14 cellular contexts compared by ENCODE assay signal in genomic region chr11:2528301-2529050, GRCh38.
DNase-seq lines count a peak whose midpoint lies in the region; ATAC-seq and TF ChIP-seq lines count a peak whose summit lies in the region.
"Had no signal": no experiment of that assay in that cellular context is flagged by ENCODE, and none has a peak within 500 bp of the region (broad histone marks: within the 10 kb centered on the region; RNA-seq: fewer than 3 reads in every experiment).

No MANE protein-coding gene starts in this region.

- H3K4me3 ChIP-seq in heart left ventricle (no peak overlapping the region), heart right ventricle (no peak overlapping the region), coronary artery (no peak overlapping the region), mucosa of descending colon (no peak overlapping the region), uterus (no peak overlapping the region), SK-N-SH (ENCODE audit: low read depth in 2 of 2, low read length in 1 of 2) (no peak overlapping the region), Karpas-422 (ENCODE audit: low read length) (no peak overlapping the region)
- H3K4me3 ChIP-seq: lung, neural progenitor cell, SK-N-MC, stomach had no signal

- DNase-seq in heart left ventricle (peak in 4 of 5 donors; percentile 15 to 26 (median 18)), heart right ventricle (no peak), coronary artery (ENCODE audit: low spot score) (peak; percentile 71), mucosa of descending colon (peak; percentile 44 to 56 (median 49)), uterus (peak; percentile 6 to 13), SK-N-SH (no peak), Karpas-422 (no peak)
- DNase-seq: DMS53, stomach had no signal

- H3K79me2 ChIP-seq in SK-N-SH (ENCODE audit: insufficient read depth) (no peaks in the 10 kb centered on the region), Karpas-422 (ENCODE audit: low read length) (no peaks in the 10 kb centered on the region)

- H3K27me3 ChIP-seq in heart left ventricle (no peaks in the 10 kb centered on the region), heart right ventricle (no peaks in the 10 kb centered on the region), uterus (no peaks in the 10 kb centered on the region), SK-N-SH (ENCODE audit: insufficient read depth) (no peaks in the 10 kb centered on the region), Karpas-422 (ENCODE audit: low read length) (no peaks in the 10 kb centered on the region)

- no peaks in the 10 kb centered on the region for H3K36me3 ChIP-seq in heart left ventricle
- H3K36me3 ChIP-seq in heart right ventricle, result peaks cover 0 to 12% (median 0%) of the 10 kb centered on the region in 9 donors
- no peaks in the 10 kb centered on the region for H3K36me3 ChIP-seq in mucosa of descending colon (ENCODE audit: low read depth)
- H3K36me3 ChIP-seq in uterus, result no peaks in the 10 kb centered on the region
- no peaks in the 10 kb centered on the region for H3K36me3 ChIP-seq in SK-N-SH (replicated peaks in 1 of 2; ENCODE audit: control insufficient read depth in 1 of 2, insufficient read depth in 2 of 2, low read length in 1 of 2)
- no peaks in the 10 kb centered on the region for H3K36me3 ChIP-seq in Karpas-422 (ENCODE audit: insufficient read depth, low read length)
- H3K36me3 ChIP-seq: neural progenitor cell had no signal

- H3K9me3 ChIP-seq in heart left ventricle (no peaks in the 10 kb centered on the region), heart right ventricle (no peaks in the 10 kb centered on the region), mucosa of descending colon (no peaks in the 10 kb centered on the region), uterus (no peaks in the 10 kb centered on the region), SK-N-SH (no peaks in the 10 kb centered on the region), Karpas-422 (ENCODE audit: low read length) (no peaks in the 10 kb centered on the region)
- H3K9me3 ChIP-seq: stomach had no signal

- H4K20me1 ChIP-seq in SK-N-SH (ENCODE audit: insufficient read depth), result no peaks in the 10 kb centered on the region
- no peaks in the 10 kb centered on the region for H4K20me1 ChIP-seq in Karpas-422 (ENCODE audit: insufficient read depth, low read depth, low read length)

- TF ChIP-seq RAD21 in SK-N-SH (IDR thresholded peaks at IDR 0.05; ENCODE audit: low read length), result no peak

- H3K9ac ChIP-seq in SK-N-SH (no peak overlapping the region), Karpas-422 (ENCODE audit: low read length) (no peak overlapping the region)
- H3K9ac ChIP-seq: neural progenitor cell had no signal

- H2AFZ ChIP-seq in SK-N-SH (ENCODE audit: low read depth), result no peak overlapping the region
- H2AFZ ChIP-seq in Karpas-422 (ENCODE audit: low read length), result no peak overlapping the region
- H2AFZ ChIP-seq: neural progenitor cell had no signal

- no peak overlapping the region for H3K4me2 ChIP-seq in SK-N-SH
- H3K4me2 ChIP-seq in Karpas-422 (ENCODE audit: low read depth, low read length, poor library complexity, severe bottlenecking), result no peak overlapping the region
- H3K4me2 ChIP-seq: neural progenitor cell had no signal

- TF ChIP-seq EP300 in SK-N-SH (IDR thresholded peaks at IDR 0.05; ENCODE audit: borderline replicate concordance in 1 of 2, low read depth in 1 of 2, low read length in 1 of 2), result no peak

- TF ChIP-seq CTCF in heart left ventricle (IDR thresholded peaks at IDR 0.05), result no peak
- no peak for TF ChIP-seq CTCF in heart right ventricle (IDR thresholded peaks at IDR 0.05)
- no peak for TF ChIP-seq CTCF in coronary artery (IDR thresholded peaks at IDR 0.05)
- no peak for TF ChIP-seq CTCF in mucosa of descending colon (IDR thresholded peaks at IDR 0.05)
- TF ChIP-seq CTCF in uterus (IDR thresholded peaks at IDR 0.05), result no peak
- TF ChIP-seq CTCF in SK-N-SH (IDR thresholded peaks at IDR 0.05), result no peak

- CTCF ChIA-PET in SK-N-SH (lab: Yijun Ruan, JAX), result interaction anchor here (1.1 to 14.0 kb wide), 7 partner anchors 10 to 365 kb away, joined by 3 to 461 read pairs (median 5); no protein-coding TSS in a partner anchor

- intact Hi-C loops in heart left ventricle (cut with DNase I), result loop anchor here in 5 of 10 donors (1.0 to 10.0 kb wide), 5 partner anchors 86 to 344 kb away; partner anchors contain the start of genes C11orf21 (in 1 of the 5), TRPM5 (in 1 of the 5) and TSPAN32 (in 1 of the 5)
- intact Hi-C loops in heart right ventricle (cut with DNase I), result loop anchor here in 7 of 10 donors (10.0 kb wide), 3 partner anchors 224 to 334 kb away; partner anchors contain the start of genes C11orf21 (in 5 of the 7) and TSPAN32 (in 5 of the 7)
- intact Hi-C loops in mucosa of descending colon (cut with DNase I, micrococcal nuclease), result no loop called here
- intact Hi-C loops in uterus (cut with DNase I; ENCODE audit: low total_unique reads), result no loop called here

- peaks cover 0 to 41% (median 19%) of the 10 kb centered on the region in 12 donors for H3K4me1 ChIP-seq in heart left ventricle
- peaks cover 11 to 43% (median 30%) of the 10 kb centered on the region in 9 donors for H3K4me1 ChIP-seq in heart right ventricle
- peaks cover 38% of the 10 kb centered on the region for H3K4me1 ChIP-seq in mucosa of descending colon (ENCODE audit: low read depth)
- peaks cover 0 to 4% of the 10 kb centered on the region in 2 donors for H3K4me1 ChIP-seq in uterus
- H3K4me1 ChIP-seq in SK-N-SH (ENCODE audit: control insufficient read depth in 1 of 2, insufficient read depth in 2 of 2, low read depth in 1 of 2, low read length in 1 of 2), result peaks cover 6 to 9% of the 10 kb centered on the region in 2 experiments; a peak in 2 of 4 replicates
- peaks cover 21% of the 10 kb centered on the region for H3K4me1 ChIP-seq in Karpas-422 (ENCODE audit: low read length)
- H3K4me1 ChIP-seq: neural progenitor cell had no signal

- no peak for ATAC-seq in heart left ventricle
- ATAC-seq in heart right ventricle, result no peak
- ATAC-seq in mucosa of descending colon, result peak; percentile 8
- ATAC-seq in HG03354 (IDR thresholded peaks at IDR 0.05; ENCODE audit: poor library complexity, severe bottlenecking, unreplicated experiment), result no peak
- ATAC-seq: HCT116 had no signal

- TF ChIP-seq POLR2A in heart left ventricle (IDR thresholded peaks at IDR 0.05), result no peak
- TF ChIP-seq POLR2A in uterus (IDR thresholded peaks at IDR 0.05), result no peak

- H3F3A ChIP-seq in SK-N-SH (replicated peaks; ENCODE audit: insufficient read depth), result no peaks in the 10 kb centered on the region

- POLR2A ChIA-PET in SK-N-SH (lab: Yijun Ruan, JAX), result no interaction called here

- H3K9me2 ChIP-seq in SK-N-SH, result no peaks in the 10 kb centered on the region
- H3K9me2 ChIP-seq in Karpas-422 (replicated peaks; ENCODE audit: insufficient read depth, low read length), result no peaks in the 10 kb centered on the region

- no peak overlapping the region for H3K27ac ChIP-seq in heart left ventricle
- H3K27ac ChIP-seq in heart right ventricle, result no peak overlapping the region
- no peak overlapping the region for H3K27ac ChIP-seq in coronary artery
- no peak overlapping the region for H3K27ac ChIP-seq in uterus
- no peak overlapping the region for H3K27ac ChIP-seq in SK-N-SH (ENCODE audit: low read depth in 2 of 2, low read length in 1 of 2)
- H3K27ac ChIP-seq in Karpas-422 (ENCODE audit: low read length), result no peak overlapping the region
- H3K27ac ChIP-seq: neural progenitor cell, SK-N-MC had no signal

- WGBS in heart left ventricle, 4 donors, result 80 to 87% (median 82%) methylated on average over 14 to 18 of the region's 18 CpGs
- 80 to 83% methylated on average over 18 of the region's 18 CpGs for WGBS in heart right ventricle, 2 donors
- WGBS in SK-N-SH (ENCODE audit: low lambda C conversion rate), result 51% methylated on average over 7 of the region's 18 CpGs

TF ChIP-seq in SK-N-SH, 30 proteins besides CTCF, POLR2A, EP300 and RAD21:
- TF ChIP-seq FOXM1 (IDR thresholded peaks at IDR 0.05; ENCODE audit: low read depth) (no peak), FOXJ3 (CRISPR knock-in tag; IDR thresholded peaks at IDR 0.05) (no peak), MAX (IDR thresholded peaks at IDR 0.05; ENCODE audit: low read depth) (no peak), NFIC (IDR thresholded peaks at IDR 0.05; ENCODE audit: borderline replicate concordance) (no peak), POLR2AphosphoS5 (IDR thresholded peaks at IDR 0.05; ENCODE audit: low read depth, low read length) (no peak)

Comparison
In these comparisons a context has a peak if more than half of its experiments do, and no peak if none do; other contexts are left out.
1. DNase-seq: peak in heart left ventricle (4 of 5), coronary artery (single experiment), mucosa of descending colon (3 of 3) and uterus (2 of 2); none in heart right ventricle (0 of 2), SK-N-SH (single experiment) and Karpas-422 (single experiment).
2. intact Hi-C loops: an anchor here in heart right ventricle (10.0 kb wide); none called in mucosa of descending colon and uterus.